In genomic region chr2:9737053-9737875, GRCh38 we compare ENCODE assay signal across 13 cellular contexts.
DNase-seq lines count a peak whose midpoint lies in the region; ATAC-seq and TF ChIP-seq lines count a peak whose summit lies in the region.
"Had no signal": no experiment of that assay in that cellular context is flagged by ENCODE, and none has a peak within 500 bp of the region (broad histone marks: within the 10 kb centered on the region; RNA-seq: fewer than 3 reads in every experiment).

No MANE protein-coding gene starts in this region.

- H3K14ac ChIP-seq in mesenchymal stem cell (ENCODE audit: low read length in 2 of 2), result no peak overlapping the region

- H4K91ac ChIP-seq in mesenchymal stem cell (ENCODE audit: low read length), result no peak overlapping the region

- no peak overlapping the region for H3K4ac ChIP-seq in mesenchymal stem cell (ENCODE audit: low read depth in 1 of 2, low read length in 2 of 2)

- H3K36me3 Mint-ChIP-seq in activated CD8-positive, alpha-beta T cell treated with anti-CD3 and anti-CD28 coated beads, Interleukin-2, amount 10 ng/mL, durations not matched to agents 7 days and 5 days (ENCODE audit: low read depth), result peaks cover 10% of the 10 kb centered on the region

- H3K9ac ChIP-seq in mesenchymal stem cell (ENCODE audit: low read length), result no peak overlapping the region
- H3K9ac ChIP-seq: BLaER1 had no signal

- peaks cover 9% of the 10 kb centered on the region for H3K27me3 Mint-ChIP-seq in activated CD8-positive, alpha-beta T cell treated with anti-CD3 and anti-CD28 coated beads, Interleukin-2, amount 10 ng/mL, durations not matched to agents 7 days and 5 days (ENCODE audit: low read depth)

- no peak overlapping the region for H2BK5ac ChIP-seq in mesenchymal stem cell (ENCODE audit: low read depth, low read length, poor library complexity, severe bottlenecking)

- DNase-seq in NCI-H345 (lab: John Stamatoyannopoulos, UW) (peak; percentile 9), NCI-H345 treated with DMSO at 0.1 percent for 48 hours (lab: John Stamatoyannopoulos, UW; ENCODE audit: unreplicated experiment) (no peak), HuH-7 (ENCODE audit: low spot score) (peak; percentile 74), mesenchymal stem cell (peak; percentile 37), left ventricle myocardium inferior (no peak), NOMO-1 treated with dmso at 0.1 percent for 144 hours (lab: John Stamatoyannopoulos, UW; ENCODE audit: unreplicated experiment) (no peak)
- no peak for DNase-seq in activated CD8-positive, alpha-beta T cell treated with anti-CD3 and anti-CD28 coated beads, Interleukin-2, amount 10 ng/mL, durations not matched to agents 7 days and 5 days
- DNase-seq: activated naive CD4-positive, alpha-beta T cell; NCI-H1105 treated with DMSO at 0.1 percent for 48 hours had no signal

- H3K79me1 ChIP-seq in mesenchymal stem cell (replicated peaks; ENCODE audit: low read length, poor library complexity, severe bottlenecking), result no peaks in the 10 kb centered on the region

- H3K27me3 ChIP-seq in mesenchymal stem cell (ENCODE audit: control insufficient read depth in 1 of 2, insufficient read depth in 1 of 2, low read length in 2 of 2) (peaks cover 0 to 16% of the 10 kb centered on the region in 2 experiments), left ventricle myocardium inferior (ENCODE audit: low read depth) (no peaks in the 10 kb centered on the region)
- H3K27me3 ChIP-seq: BLaER1, esophagus muscularis mucosa had no signal

- no peak overlapping the region for H4K8ac ChIP-seq in mesenchymal stem cell (ENCODE audit: low read length)

- intact Hi-C loops in left ventricle myocardium inferior (cut with micrococcal nuclease), result no loop called here

- H3K9me3 ChIP-seq in mesenchymal stem cell (ENCODE audit: control insufficient read depth, low read length) (peaks cover 24% of the 10 kb centered on the region), left ventricle myocardium inferior (replicated peaks) (peaks cover 22% of the 10 kb centered on the region)

- no peak overlapping the region for H2AFZ ChIP-seq in mesenchymal stem cell (ENCODE audit: low read depth, low read length)

- no peak overlapping the region for H3K18ac ChIP-seq in mesenchymal stem cell (ENCODE audit: low read depth in 1 of 2, low read length in 2 of 2)

- CTCF ChIA-PET in activated CD8-positive, alpha-beta T cell treated with anti-CD3 and anti-CD28 coated beads, Interleukin-2, amount 10 ng/mL, durations not matched to agents 7 days and 5 days (lab: Charles Lee), result interaction anchor here (0.8 to 1.6 kb wide), 3 partner anchors 11 to 30 kb away, joined by 3 to 4 read pairs (median 3); no protein-coding TSS in a partner anchor

- H3K36me3 ChIP-seq in mesenchymal stem cell (ENCODE audit: control insufficient read depth in 1 of 2, insufficient read depth in 2 of 2, low read depth in 1 of 2, low read length in 2 of 2) (no peaks in the 10 kb centered on the region), left ventricle myocardium inferior (no peaks in the 10 kb centered on the region)
- H3K36me3 ChIP-seq: BLaER1, esophagus muscularis mucosa had no signal

- no peak overlapping the region for H2BK120ac ChIP-seq in mesenchymal stem cell (ENCODE audit: low read depth, low read length)

- H2BK15ac ChIP-seq in mesenchymal stem cell (ENCODE audit: low read depth, poor library complexity, severe bottlenecking), result no peak overlapping the region

- H3K4me1 ChIP-seq in mesenchymal stem cell (ENCODE audit: control insufficient read depth, insufficient read depth, low read depth, low read length) (peaks cover 4% of the 10 kb centered on the region), left ventricle myocardium inferior (peaks cover 28% of the 10 kb centered on the region)

- no peak overlapping the region for H3K23ac ChIP-seq in mesenchymal stem cell (ENCODE audit: low read length in 2 of 2)

- TF ChIP-seq CTCF in left ventricle myocardium inferior (IDR thresholded peaks at IDR 0.05; ENCODE audit: borderline replicate concordance), result no peak

- ATAC-seq in activated CD8-positive, alpha-beta T cell treated with anti-CD3 and anti-CD28 coated beads, Interleukin-2, amount 10 ng/mL, durations not matched to agents 7 days and 5 days, result no peak
- ATAC-seq in GM21786 (IDR thresholded peaks at IDR 0.05; ENCODE audit: unreplicated experiment), result no peak

- POLR2A ChIA-PET in activated CD8-positive, alpha-beta T cell treated with anti-CD3 and anti-CD28 coated beads, Interleukin-2, amount 10 ng/mL, durations not matched to agents 7 days and 5 days (lab: Charles Lee), result interaction anchor here (0.8 to 1.7 kb wide), 3 partner anchors 23 to 182 kb away, joined by 3 to 4 read pairs (median 4); partner anchors contain the start of gene ADAM17

- no peak overlapping the region for H3K4me2 ChIP-seq in mesenchymal stem cell (ENCODE audit: low read length, poor library complexity, severe bottlenecking)

- no peak overlapping the region for H3K4me3 Mint-ChIP-seq in activated CD8-positive, alpha-beta T cell treated with anti-CD3 and anti-CD28 coated beads, Interleukin-2, amount 10 ng/mL, durations not matched to agents 7 days and 5 days
- H3K4me3 Mint-ChIP-seq: mesothelial cell of epicardium had no signal

- H3K9me3 Mint-ChIP-seq in activated CD8-positive, alpha-beta T cell treated with anti-CD3 and anti-CD28 coated beads, Interleukin-2, amount 10 ng/mL, durations not matched to agents 7 days and 5 days (ENCODE audit: insufficient read depth), result peaks cover 4% of the 10 kb centered on the region

- H2AK5ac ChIP-seq in mesenchymal stem cell (ENCODE audit: low read length, severe bottlenecking), result no peak overlapping the region

- H3K27ac ChIP-seq in mesenchymal stem cell (ENCODE audit: low read length, poor library complexity, severe bottlenecking) (no peak overlapping the region), left ventricle myocardium inferior (replicated peaks) (no peak overlapping the region)
- H3K27ac ChIP-seq: BLaER1, esophagus muscularis mucosa had no signal

- H3K4me1 Mint-ChIP-seq in activated CD8-positive, alpha-beta T cell treated with anti-CD3 and anti-CD28 coated beads, Interleukin-2, amount 10 ng/mL, durations not matched to agents 7 days and 5 days (ENCODE audit: low read depth), result peaks cover 56% of the 10 kb centered on the region
- H3K4me1 Mint-ChIP-seq: mesothelial cell of epicardium had no signal

- H2BK12ac ChIP-seq in mesenchymal stem cell (ENCODE audit: low read length in 2 of 2), result no peak overlapping the region

- H3K4me3 ChIP-seq in mesenchymal stem cell (ENCODE audit: insufficient read depth in 1 of 2, low read depth in 1 of 2, low read length in 2 of 2), result no peak overlapping the region
- H3K4me3 ChIP-seq in left ventricle myocardium inferior, result no peak overlapping the region
- H3K4me3 ChIP-seq: BLaER1, esophagus muscularis mucosa had no signal

- 81% methylated on average over 3 of the region's 9 CpGs for WGBS in mesenchymal stem cell

- peak overlapping the region; percentile 81 for H3K27ac Mint-ChIP-seq in activated CD8-positive, alpha-beta T cell treated with anti-CD3 and anti-CD28 coated beads, Interleukin-2, amount 10 ng/mL, durations not matched to agents 7 days and 5 days
- H3K27ac Mint-ChIP-seq: mesothelial cell of epicardium had no signal

Comparison
In these comparisons a context has a peak if more than half of its experiments do, and no peak if none do; other contexts are left out.
1. DNase-seq: peak in NCI-H345 (single experiment), HuH-7 (single experiment) and mesenchymal stem cell (single experiment); none in NCI-H345 treated with DMSO at 0.1 percent for 48 hours (single experiment), activated CD8-positive, alpha-beta T cell treated with anti-CD3 and anti-CD28 coated beads, Interleukin-2, amount 10 ng/mL, durations not matched to agents 7 days and 5 days (single experiment), left ventricle myocardium inferior (single experiment) and NOMO-1 treated with dmso at 0.1 percent for 144 hours (single experiment).